ENCODE assay signal across 8 cellular contexts in genomic region chr18:76822510-76823165, GRCh38. TPM values are rescaled to one million over a fixed set of nuclear protein-coding genes. Genes with fewer than 3 reads are reported as not detected.
DNase-seq lines count a peak whose midpoint lies in the region; ATAC-seq, FAIRE-seq and TF ChIP-seq lines count a peak whose summit lies in the region.

ZNF236 (plus strand) TSS chr18:76822557; CDS start chr18:76822608, 51 bp downstream.

- peak within 1 kb of the TSS; percentile 79 for H3K27ac ChIP-seq in H1 (ENCODE audit: low read depth, low read length)

- DNase-seq in AG20443 (ENCODE audit: low spot score), result peak; percentile 95
- DNase-seq in NCI-H510A treated with DMSO at 0.1 percent for 48 hours (lab: John Stamatoyannopoulos, UW), result peak; percentile 72
- peak; percentile 41 to 55 (median 54) for DNase-seq in activated CD8-positive, alpha-beta memory T cell treated with anti-CD3 and anti-CD28 coated beads for 48 hours (ENCODE audit: low read depth in 2 of 3, low spot score in 2 of 3)
- DNase-seq in H1 (ENCODE audit: low read depth in 1 of 2, low spot score in 2 of 2), result peak in 1 of 2 experiments; percentile 69
- peak; percentile 90 for DNase-seq in mesenteric fat pad (ENCODE audit: low spot score)
- peak; percentile 46 to 58 for DNase-seq in stimulated activated CD8-positive, alpha-beta memory T cell treated with anti-CD3 and anti-CD28 coated beads, Interleukin-15, amount 100 ng/mL, for 4 hours (ENCODE audit: low read depth in 2 of 2)

- POLR2A ChIA-PET in H1 (lab: Charles Lee; ENCODE audit: partially characterized antibody), result interaction anchor here (0.6 to 2.4 kb wide), 7 partner anchors 10 to 25 kb away, joined by 3 to 14 read pairs (median 4); no protein-coding TSS in a partner anchor

- H2AK5ac ChIP-seq in H1 (ENCODE audit: low read depth, low read length), result no peak within 1 kb of the TSS

- H3K56ac ChIP-seq in H1 (replicated peaks; ENCODE audit: insufficient read length, low read depth, low read length), result peak within 1 kb of the TSS; percentile 90

- no peaks in the 10 kb centered on the region; the same call in 1 of the 2 replicates for H3K79me1 ChIP-seq in H1 (ENCODE audit: low read depth, low read length)

- no peaks in the 10 kb centered on the region for H3K27me3 ChIP-seq in H1 (replicated peaks in 1 of 4; ENCODE audit: control insufficient read depth in 3 of 4, extremely low read depth in 1 of 4, insufficient read depth in 3 of 4, low read length in 3 of 4)

- peak within 1 kb of the TSS; percentile 91 for H3K4ac ChIP-seq in H1 (replicated peaks; ENCODE audit: insufficient read length, low read depth, low read length)

- peak within 1 kb of the TSS; percentile 78 to 98 (median 86) for H3K9ac ChIP-seq in H1 (replicated peaks in 1 of 4; ENCODE audit: extremely low read depth in 1 of 4, low read depth in 3 of 4, low read length in 3 of 4)

- peak within 1 kb of the TSS; percentile 95 for H4K8ac ChIP-seq in H1 (ENCODE audit: extremely low read depth, insufficient read depth, low read length)

- H4K91ac ChIP-seq in H1 (replicated peaks; ENCODE audit: insufficient read length, low read length), result peak within 1 kb of the TSS; percentile 96

- peaks cover 0 to 2% of the 10 kb centered on the region in 2 experiments for H4K20me1 ChIP-seq in H1 (replicated peaks in 1 of 2; ENCODE audit: control insufficient read depth in 1 of 2, insufficient read depth in 2 of 2, low read length in 2 of 2)

- peak; percentile 24 for ATAC-seq in GM18873 (IDR thresholded peaks at IDR 0.05; ENCODE audit: low FRiP score, unreplicated experiment)
- peak; percentile 36 for ATAC-seq in HG03103 (IDR thresholded peaks at IDR 0.05; ENCODE audit: low read depth, unreplicated experiment)

- no peaks in the 10 kb centered on the region for H3K9me3 ChIP-seq in H1 (ENCODE audit: insufficient read depth in 2 of 2, low read depth in 1 of 2, low read length in 1 of 2)

- CTCF ChIA-PET in H1 (lab: Charles Lee; ENCODE audit: partially characterized antibody), result interaction anchor here (2.4 kb wide), 1 partner anchor 20 kb away, joined by 20 read pairs; no protein-coding TSS in a partner anchor

- H3K4me2 ChIP-seq in H1 (ENCODE audit: insufficient read depth in 1 of 2, low read depth in 2 of 2, low read length in 2 of 2), result peak within 1 kb of the TSS; percentile 90 to 92

- peak in 1 of 2 experiments; percentile 78; a peak in 1 of 3 replicates for TF ChIP-seq EP300 in H1 (IDR thresholded peaks at IDR 0.05; ENCODE audit: borderline replicate concordance in 1 of 2, low read depth in 2 of 2, low read length in 2 of 2)

- TF ChIP-seq POLR2A in H1 (IDR thresholded peaks at IDR 0.05; ENCODE audit: control extremely low read depth in 1 of 2, low read depth in 2 of 2, low read length in 2 of 2), result peak; percentile 77 to 80

- H2AFZ ChIP-seq in H1 (ENCODE audit: low read length), result peak within 1 kb of the TSS; percentile 8; the same call in 1 of the 2 replicates

- H3K23ac ChIP-seq in H1 (ENCODE audit: insufficient read length), result no peak within 1 kb of the TSS

- FAIRE-seq in H1 (lab: Jason Lieb, UNC), result no peak

- H2BK5ac ChIP-seq in H1 (ENCODE audit: low read depth, low read length), result peak within 1 kb of the TSS; percentile 48; the same call in 1 of the 2 replicates

- peak within 1 kb of the TSS; percentile 94 to 99 (median 96) for H3K4me3 ChIP-seq in H1 (ENCODE audit: extremely low read depth in 1 of 4, insufficient read depth in 2 of 4, low read depth in 3 of 4, low read length in 4 of 4)

- H3K23me2 ChIP-seq in H1 (ENCODE audit: low read depth, low read length), result peaks cover 10% of the 10 kb centered on the region; the same call in 1 of the 2 replicates

- H4K5ac ChIP-seq in H1 (ENCODE audit: insufficient read length, low read depth, low read length), result peak within 1 kb of the TSS; percentile 94

- H2BK15ac ChIP-seq in H1 (ENCODE audit: low read length), result 0 out of 2 replicates have a peak within 1 kb of the TSS, but pooled peaks have one; percentile 40

- no peak for TF ChIP-seq RAD21 in H1 (IDR thresholded peaks at IDR 0.05 in 1 of 2, conservative IDR thresholded peaks at IDR 0.05 in 1 of 2; ENCODE audit: low read depth in 2 of 2, low read length in 2 of 2)

- no peak for TF ChIP-seq CTCF in H1 (IDR thresholded peaks at IDR 0.05; ENCODE audit: control extremely low read depth in 1 of 3, insufficient read depth in 1 of 3, low read depth in 1 of 3, low read length in 3 of 3)

- H2BK120ac ChIP-seq in H1 (replicated peaks; ENCODE audit: low read depth, low read length), result no peak within 1 kb of the TSS

- H2BK20ac ChIP-seq in H1 (ENCODE audit: low read length), result no peak within 1 kb of the TSS

- H2BK12ac ChIP-seq in H1 (ENCODE audit: low read depth, low read length), result peak within 1 kb of the TSS; percentile 92; the same call in 1 of the 2 replicates

- peaks cover 0 to 3% (median 0%) of the 10 kb centered on the region in 4 experiments; a peak in 1 of 8 replicates for H3K36me3 ChIP-seq in H1 (ENCODE audit: control insufficient read depth in 2 of 4, insufficient read depth in 4 of 4, low read length in 3 of 4)

- H3K4me1 ChIP-seq in H1 (replicated peaks in 1 of 4; ENCODE audit: control insufficient read depth in 3 of 4, insufficient read depth in 4 of 4, low read length in 3 of 4), result peaks cover 0 to 3% (median 1%) of the 10 kb centered on the region in 4 experiments; a peak in 4 of 7 replicates

- peaks cover 0 to 50% of the 10 kb centered on the region in 2 experiments; a peak in 2 of 4 replicates for H3K79me2 ChIP-seq in H1 (ENCODE audit: control insufficient read depth in 1 of 2, insufficient read depth in 2 of 2, low read length in 2 of 2)

- no peak within 1 kb of the TSS for H3K14ac ChIP-seq in H1 (ENCODE audit: insufficient read length)

- 0% methylated on average over 14 of the region's 113 CpGs; no CpG with 5 or more reads in 1 of the 2 experiments for WGBS in H1 (ENCODE audit: extremely low coverage in 1 of 2, insufficient coverage in 1 of 2, insufficient read length in 1 of 2, insufficient replicate concordance in 2 of 2, low coverage in 1 of 2, low lambda C conversion rate in 2 of 2, missing lambda C conversion rate in 1 of 2), 2 experiments

- H3K18ac ChIP-seq in H1 (ENCODE audit: extremely low read depth, low read length), result peak within 1 kb of the TSS; percentile 83

TF ChIP-seq in H1, 55 proteins besides CTCF, POLR2A, EP300 and RAD21 (continues in another document):
- TF ChIP-seq FOSL1 (IDR thresholded peaks at IDR 0.05; ENCODE audit: insufficient read depth, low read depth, low read length) (no peak), CBX5 (IDR thresholded peaks at IDR 0.05; ENCODE audit: low read depth, low read length) (no peak), SP4 (IDR thresholded peaks at IDR 0.05; ENCODE audit: low read length) (no peak), CEBPB (IDR thresholded peaks at IDR 0.05; ENCODE audit: low read depth, low read length) (no peak), BACH1 (IDR thresholded peaks at IDR 0.05; ENCODE audit: low read length) (no peak), NRF1 (IDR thresholded peaks at IDR 0.05; ENCODE audit: low read depth, low read length) (no peak), CHD1 (IDR thresholded peaks at IDR 0.05; ENCODE audit: low read depth, low read length) (no peak), RBBP5 (IDR thresholded peaks at IDR 0.05; ENCODE audit: borderline replicate concordance, low read depth, low read length) (peak; percentile 6; the same call in 1 of the 2 replicates), CBX8 (IDR thresholded peaks at IDR 0.05; ENCODE audit: borderline replicate concordance, low read depth, low read length) (no peak), SAP30 (IDR thresholded peaks at IDR 0.05; ENCODE audit: insufficient read depth, insufficient replicate concordance, low read length) (no peak), TAF7 (optimal IDR thresholded peaks at IDR 0.05; ENCODE audit: borderline replicate concordance, low read depth, low read length) (peak; percentile 66), CHD2 (IDR thresholded peaks at IDR 0.05; ENCODE audit: low read length) (peak; percentile 91), TBP (IDR thresholded peaks at IDR 0.05; ENCODE audit: low read depth, low read length) (peak; percentile 76; the same call in 1 of the 2 replicates), PHF8 (conservative IDR thresholded peaks at IDR 0.05; ENCODE audit: low read depth, low read length) (peak; percentile 87), JUND (IDR thresholded peaks at IDR 0.05; ENCODE audit: low read length) (0 out of 2 replicates have a peak, but pooled peaks have one; percentile 14), POLR2AphosphoS5 (IDR thresholded peaks at IDR 0.05; ENCODE audit: low read depth, low read length) (peak; percentile 52), MAX (IDR thresholded peaks at IDR 0.05) (no peak), ASH2L (IDR thresholded peaks at IDR 0.05; ENCODE audit: low read length) (no peak), KDM4A (IDR thresholded peaks at IDR 0.05; ENCODE audit: low read depth, low read length, severe bottlenecking) (peak; percentile 48), NANOG (IDR thresholded peaks at IDR 0.05; ENCODE audit: insufficient read depth, low read depth, low read length, poor library complexity, severe bottlenecking) (no peak), RFX5 (IDR thresholded peaks at IDR 0.05; ENCODE audit: borderline replicate concordance, low read depth, low read length) (no peak), TAF1 (IDR thresholded peaks at IDR 0.05; ENCODE audit: low read depth, low read length) (peak; percentile 93), E2F6 (IDR thresholded peaks at IDR 0.05) (no peak)

RNA-seq across cellular contexts. Expression of gene ZNF236, which starts in this region (rescaled TPM):
- total RNA-seq in H1 (2021; fragmentation: NEBNext Ultra II Directional; extraction: Animal tissue kit (Norgen Biotek cat#: 25700)), result 14.2 and 14.5 TPM in 2 replicates
- 6.7 and 8.3 TPM in 2 replicates for polyA plus RNA-seq in H1 (2011; rRNA removed)
- polyA plus RNA-seq in H1 (2011; cell fraction: cytosol; rRNA removed), result 7.4 TPM
- polyA plus RNA-seq in H1 (2011; cell fraction: nucleus; rRNA removed), result 34.9 TPM
- 4.6 to 5.7 TPM (median 5.3 TPM) in 4 replicates for polyA plus RNA-seq in H1 (2012, experiment 1 of 2)
- polyA plus RNA-seq in H1 (2012, experiment 2 of 2), result 0.30 TPM
- polyA plus RNA-seq in H1 (2013, experiment 1 of 2), result 7.3 TPM
- 7.3 TPM for polyA plus RNA-seq in H1 (2013, experiment 2 of 2)
- polyA minus RNA-seq in H1 (2011; rRNA and poly(A)+ RNA removed), result 27.2 and 45.7 TPM in 2 replicates
- polyA minus RNA-seq in H1 (2011; cell fraction: cytosol; rRNA and poly(A)+ RNA removed), result 10.1 TPM
- 81.8 TPM for polyA minus RNA-seq in H1 (2011; cell fraction: nucleus; rRNA and poly(A)+ RNA removed)
- 14.5 TPM for total RNA-seq in mesenteric fat pad
